10 cellular contexts compared by ENCODE assay signal in genomic region chr12:11727133-11727664, GRCh38.
A peak's percentile ranks its signal among the peaks of the same experiment; 100 is the strongest.
DNase-seq lines count a peak whose midpoint lies in the region; ATAC-seq, FAIRE-seq and TF ChIP-seq lines count a peak whose summit lies in the region.
"Had no signal": no experiment of that assay in that cellular context is flagged by ENCODE, and none has a peak within 500 bp of the region (broad histone marks: within the 10 kb centered on the region; RNA-seq: fewer than 3 reads in every experiment).

No MANE protein-coding gene starts in this region.

- H4K20me1 ChIP-seq in BLaER1 treated with 17β-estradiol and CSF1 and Interleukin-3, amounts not matched to agents 10 nM and 100 nM = peaks cover 12 to 100% (median 60%) of the 10 kb centered on the region in 11 experiments; a peak in 20 of 22 replicates
- no peaks in the 10 kb centered on the region for H4K20me1 ChIP-seq in OCI-LY7 (ENCODE audit: insufficient read depth, low read length)

- H3K4me1 ChIP-seq in BLaER1 treated with 17β-estradiol and CSF1 and Interleukin-3, amounts not matched to agents 10 nM and 100 nM = peaks cover 85 to 100% (median 90%) of the 10 kb centered on the region in 10 experiments
- peaks cover 100% of the 10 kb centered on the region for H3K4me1 ChIP-seq in OCI-LY7 (ENCODE audit: insufficient read depth, low read length, poor library complexity, severe bottlenecking)
- H3K4me1 ChIP-seq in pancreas = peaks cover 48 to 92% (median 71%) of the 10 kb centered on the region in 3 donors
- peaks cover 43% of the 10 kb centered on the region for H3K4me1 ChIP-seq in mucosa of descending colon (ENCODE audit: low read depth)

- H3K4me3 ChIP-seq in BLaER1 treated with 17β-estradiol and CSF1 and Interleukin-3, amounts not matched to agents 10 nM and 100 nM = no peak overlapping the region
- H3K4me3 ChIP-seq in OCI-LY7 (ENCODE audit: low read depth, low read length, poor library complexity, severe bottlenecking) (peak overlapping the region; percentile 36), pancreas (no peak overlapping the region), mucosa of descending colon (no peak overlapping the region)

- POLR2A ChIA-PET in OCI-LY7 (lab: Charles Lee) = interaction anchor here (0.7 to 9.8 kb wide), 9 partner anchors 19 to 556 kb away, joined by 3 to 201 read pairs (median 6); partner anchors contain the start of genes ETV6 and SMIM10L1

- ATAC-seq in pancreas (no peak), HG02870 (IDR thresholded peaks at IDR 0.05; ENCODE audit: unreplicated experiment) (no peak), mucosa of descending colon (no peak), HG03095 (IDR thresholded peaks at IDR 0.05; ENCODE audit: unreplicated experiment) (no peak)
- ATAC-seq: right cardiac atrium had no signal

- DNase-seq in OCI-LY7 (ENCODE audit: low spot score) (peak; percentile 84), pancreas (no peak), EL (no peak), mucosa of descending colon (no peak)
- DNase-seq in activated effector memory CD4-positive, alpha-beta T cell treated with Interleukin-2 at 50 U/mL for 16 hours = peak; percentile 26

- CTCF ChIA-PET in OCI-LY7 (lab: Charles Lee; ENCODE audit: unreplicated experiment) = interaction anchor here (2.4 kb wide), 1 partner anchor 31 kb away, joined by 6 read pairs; no protein-coding TSS in a partner anchor

- peaks cover 24% of the 10 kb centered on the region; the same call in 1 of the 2 replicates for H3K79me2 ChIP-seq in OCI-LY7 (ENCODE audit: insufficient read depth, low read depth, low read length)

- peak overlapping the region; percentile 2; the same call in 1 of the 2 replicates for H2AFZ ChIP-seq in OCI-LY7 (ENCODE audit: low read length)

- H3K4me2 ChIP-seq in BLaER1 treated with 17β-estradiol and CSF1 and Interleukin-3, amounts not matched to agents 10 nM and 100 nM = peak overlapping the region; percentile 56 to 84 (median 70)
- H3K4me2 ChIP-seq in OCI-LY7 (ENCODE audit: low read length) = peak overlapping the region; percentile 78

- BruUV-seq in OCI-LY7 (replicated peaks; lab: Mats Ljungman, UMichigan) = no TSS peak

- no peaks in the 10 kb centered on the region for H3K27me3 ChIP-seq in BLaER1 treated with 17β-estradiol and CSF1 and Interleukin-3, amounts not matched to agents 10 nM and 100 nM
- H3K27me3 ChIP-seq in pancreas = no peaks in the 10 kb centered on the region

- peaks cover 6 to 34% (median 18%) of the 10 kb centered on the region in 11 experiments; a peak in 19 of 22 replicates for H3K9me3 ChIP-seq in BLaER1 treated with 17β-estradiol and CSF1 and Interleukin-3, amounts not matched to agents 10 nM and 100 nM (replicated peaks in 1 of 11)
- H3K9me3 ChIP-seq in OCI-LY7 (ENCODE audit: low read length) (no peaks in the 10 kb centered on the region), pancreas (no peaks in the 10 kb centered on the region), mucosa of descending colon (no peaks in the 10 kb centered on the region)

- H3K27ac ChIP-seq in BLaER1 treated with 17β-estradiol and CSF1 and Interleukin-3, amounts not matched to agents 10 nM and 100 nM = peak overlapping the region in 8 of 11 experiments; percentile 10 to 57 (median 39); a peak in 14 of 22 replicates
- peak overlapping the region; percentile 91 for H3K27ac ChIP-seq in OCI-LY7 (ENCODE audit: low read depth, low read length, poor library complexity, severe bottlenecking)
- peak overlapping the region in 3 of 4 donors; percentile 49 to 86 (median 79) for H3K27ac ChIP-seq in pancreas
- H3K27ac ChIP-seq: C4-2B had no signal

- no peak for TF ChIP-seq CTCF in OCI-LY7 (conservative IDR thresholded peaks at IDR 0.05; ENCODE audit: low read length)
- no peak for TF ChIP-seq CTCF in pancreas (IDR thresholded peaks at IDR 0.05)
- TF ChIP-seq CTCF in mucosa of descending colon (IDR thresholded peaks at IDR 0.05) = no peak

- peak overlapping the region in 5 of 11 experiments; percentile 3 to 55 (median 32); a peak in 9 of 22 replicates for H3K9ac ChIP-seq in BLaER1 treated with 17β-estradiol and CSF1 and Interleukin-3, amounts not matched to agents 10 nM and 100 nM

- H3K36me3 ChIP-seq in BLaER1 treated with 17β-estradiol and CSF1 and Interleukin-3, amounts not matched to agents 10 nM and 100 nM = peaks cover 11 to 76% (median 47%) of the 10 kb centered on the region in 11 experiments; a peak in 20 of 22 replicates
- H3K36me3 ChIP-seq in OCI-LY7 (ENCODE audit: insufficient read depth, low read length) = peaks cover 6% of the 10 kb centered on the region; the same call in 1 of the 2 replicates
- H3K36me3 ChIP-seq in pancreas = no peaks in the 10 kb centered on the region
- H3K36me3 ChIP-seq in mucosa of descending colon (ENCODE audit: low read depth) = peaks cover 5% of the 10 kb centered on the region

- intact Hi-C loops in OCI-LY7 (cut with micrococcal nuclease; ENCODE audit: unreplicated experiment) = loop anchor here (5.0 kb wide), 1 partner anchor 145 kb away; no protein-coding TSS in a partner anchor
- intact Hi-C loops in pancreas (cut with DNase I) = no loop called here
- intact Hi-C loops in mucosa of descending colon (cut with DNase I, micrococcal nuclease) = no loop called here

- WGBS in pancreas, 2 donors = 91 to 92% methylated on average over 12 of the region's 12 CpGs

- FAIRE-seq in pancreas (lab: Jason Lieb, UNC) = no peak

- H3K9me2 ChIP-seq in OCI-LY7 (ENCODE audit: insufficient read depth, low read length) = no peaks in the 10 kb centered on the region

Comparison
In these comparisons a context has a peak if more than half of its experiments do, and no peak if none do; other contexts are left out.
1. H3K27ac ChIP-seq: peak in every context shown above with its lines; median percentile 91 in OCI-LY7; 79 in pancreas; 39 in BLaER1 treated with 17β-estradiol and CSF1 and Interleukin-3, amounts not matched to agents 10 nM and 100 nM.
2. DNase-seq: peak in OCI-LY7 (single experiment) and activated effector memory CD4-positive, alpha-beta T cell treated with Interleukin-2 at 50 U/mL for 16 hours (single experiment); none in pancreas (0 of 6), EL (single experiment) and mucosa of descending colon (0 of 3).